Comparison of ENCODE assay signal across 1 cellular context in genomic region chr10:59700709-59701108, GRCh38.
TF ChIP-seq lines count a peak whose summit lies in the region.

No MANE protein-coding gene starts in this region.

TF ChIP-seq in GM12878, 131 proteins besides CTCF, POLR2A, EP300 and RAD21 (continued from another document):
- TF ChIP-seq, protein P1, sequence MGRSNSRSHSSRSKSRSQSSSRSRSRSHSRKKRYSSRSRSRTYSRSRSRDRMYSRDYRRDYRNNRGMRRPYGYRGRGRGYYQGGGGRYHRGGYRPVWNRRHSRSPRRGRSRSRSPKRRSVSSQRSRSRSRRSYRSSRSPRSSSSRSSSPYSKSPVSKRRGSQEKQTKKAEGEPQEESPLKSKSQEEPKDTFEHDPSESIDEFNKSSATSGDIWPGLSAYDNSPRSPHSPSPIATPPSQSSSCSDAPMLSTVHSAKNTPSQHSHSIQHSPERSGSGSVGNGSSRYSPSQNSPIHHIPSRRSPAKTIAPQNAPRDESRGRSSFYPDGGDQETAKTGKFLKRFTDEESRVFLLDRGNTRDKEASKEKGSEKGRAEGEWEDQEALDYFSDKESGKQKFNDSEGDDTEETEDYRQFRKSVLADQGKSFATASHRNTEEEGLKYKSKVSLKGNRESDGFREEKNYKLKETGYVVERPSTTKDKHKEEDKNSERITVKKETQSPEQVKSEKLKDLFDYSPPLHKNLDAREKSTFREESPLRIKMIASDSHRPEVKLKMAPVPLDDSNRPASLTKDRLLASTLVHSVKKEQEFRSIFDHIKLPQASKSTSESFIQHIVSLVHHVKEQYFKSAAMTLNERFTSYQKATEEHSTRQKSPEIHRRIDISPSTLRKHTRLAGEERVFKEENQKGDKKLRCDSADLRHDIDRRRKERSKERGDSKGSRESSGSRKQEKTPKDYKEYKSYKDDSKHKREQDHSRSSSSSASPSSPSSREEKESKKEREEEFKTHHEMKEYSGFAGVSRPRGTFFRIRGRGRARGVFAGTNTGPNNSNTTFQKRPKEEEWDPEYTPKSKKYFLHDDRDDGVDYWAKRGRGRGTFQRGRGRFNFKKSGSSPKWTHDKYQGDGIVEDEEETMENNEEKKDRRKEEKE (IDR thresholded peaks at IDR 0.05) = no peak
- TF ChIP-seq CEBPZ (IDR thresholded peaks at IDR 0.05; ENCODE audit: low read depth, low read length) (no peak), CBX3 (IDR thresholded peaks at IDR 0.05; ENCODE audit: borderline replicate concordance, low read depth) (no peak)
